15 cellular contexts compared by ENCODE assay signal in the genomic region with DNA sequence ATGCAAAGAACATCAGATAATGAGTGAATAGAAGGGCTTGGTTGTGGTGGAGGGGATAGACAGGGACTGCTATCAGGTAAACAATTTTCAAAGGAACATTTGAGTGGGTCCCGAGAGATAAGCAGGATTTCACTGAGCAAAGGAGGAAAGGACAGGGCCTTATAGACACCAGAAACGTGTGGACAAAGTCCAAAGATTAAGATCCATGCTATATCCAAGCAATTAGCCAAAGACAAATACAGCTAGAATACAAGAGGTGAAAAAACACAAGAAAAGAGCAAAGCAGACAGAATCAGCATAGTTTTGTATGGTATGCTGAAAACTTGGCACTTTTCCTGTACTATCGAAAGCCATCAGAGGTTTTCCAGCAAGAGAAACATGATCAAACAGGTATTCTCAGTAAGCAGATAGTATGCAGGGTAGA.
"Had no signal": no experiment of that assay in that cellular context is flagged by ENCODE, and none has a peak within 500 bp of the region (broad histone marks: within the 10 kb centered on the region; RNA-seq: fewer than 3 reads in every experiment).

No MANE protein-coding gene starts in this region.

- ATAC-seq: activated CD8-positive, alpha-beta T cell treated with anti-CD3 and anti-CD28 coated beads, Interleukin-2, amount 10 ng/mL, durations not matched to agents 7 days and 5 days; heart right ventricle; sciatic nerve had no signal

- DNase-seq: activated CD4-positive, alpha-beta T cell treated with anti-CD3 and anti-CD28 coated beads for 48 hours; activated CD8-positive, alpha-beta memory T cell treated with anti-CD3 and anti-CD28 coated beads, Interleukin-2, amount 50 U/mL, for 48 hours; activated CD8-positive, alpha-beta T cell treated with anti-CD3 and anti-CD28 coated beads, Interleukin-2, amount 10 ng/mL, durations not matched to agents 7 days and 5 days; heart right ventricle; kidney; naive B cell; nucleus accumbens; stimulated activated naive CD4-positive, alpha-beta T cell treated with Interleukin-2 at 50 U/mL for 16 hours; T-helper 1 cell; upper lobe of left lung had no signal

- H3K27me3 ChIP-seq: ascending aorta, heart right ventricle, upper lobe of left lung had no signal

- H3K27ac ChIP-seq: ascending aorta, heart right ventricle, prostate gland, SK-N-MC, upper lobe of left lung had no signal

- H3K36me3 ChIP-seq: ascending aorta, heart right ventricle, prostate gland, upper lobe of left lung had no signal

- H3K4me1 ChIP-seq: ascending aorta, prostate gland had no signal

- FAIRE-seq: frontal cortex, kidney had no signal

- H3K9me3 ChIP-seq: ascending aorta, heart right ventricle, prostate gland, upper lobe of left lung had no signal

- H3K4me3 ChIP-seq: ascending aorta, heart right ventricle, prostate gland, SK-N-MC, upper lobe of left lung had no signal
